ENCODE assay signal across 20 cellular contexts in the genomic region with DNA sequence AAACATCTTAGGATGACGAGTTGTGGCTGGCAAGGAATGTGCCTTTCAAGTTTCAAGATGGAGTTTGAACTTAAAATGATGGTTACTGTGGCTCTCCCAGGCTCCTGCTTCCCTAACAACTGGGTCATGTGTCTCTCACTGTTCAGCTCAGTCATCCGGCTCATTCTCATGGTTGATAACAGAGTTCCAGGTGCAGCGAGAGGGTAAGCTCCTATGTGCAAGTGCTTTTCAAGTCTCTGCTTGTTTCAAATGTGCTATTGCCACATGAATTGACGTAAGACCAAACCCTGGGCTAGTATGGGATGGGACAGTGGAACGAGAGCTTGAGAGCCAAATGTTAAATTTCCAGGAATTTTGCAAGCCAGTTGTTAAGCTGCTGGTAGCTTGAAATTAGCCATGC. TPM values are rescaled to one million over a fixed set of nuclear protein-coding genes. Genes with fewer than 3 reads are reported as not detected.
DNase-seq lines count a peak whose midpoint lies in the region; ATAC-seq, FAIRE-seq and TF ChIP-seq lines count a peak whose summit lies in the region.
"Had no signal": no experiment of that assay in that cellular context is flagged by ENCODE, and none has a peak within 500 bp of the region (broad histone marks: within the 10 kb centered on the region; RNA-seq: fewer than 3 reads in every experiment).

No MANE protein-coding gene starts in this region.

- no peaks in the 10 kb centered on the region for H3K9me3 ChIP-seq in smooth muscle cell (replicated peaks; ENCODE audit: low read depth)
- H3K9me3 ChIP-seq: colonic mucosa, heart left ventricle, psoas muscle had no signal

- TF ChIP-seq POLR2A in H54 (IDR thresholded peaks at IDR 0.05; ENCODE audit: low read depth, low read length), result no peak

- no peaks in the 10 kb centered on the region for H3K36me3 ChIP-seq in bronchial epithelial cell (ENCODE audit: control insufficient read depth, insufficient read depth, low read length)
- no peaks in the 10 kb centered on the region for H3K36me3 ChIP-seq in smooth muscle cell (ENCODE audit: low read depth)
- H3K36me3 ChIP-seq: colonic mucosa, heart left ventricle had no signal

- no peaks in the 10 kb centered on the region for H3K4me1 ChIP-seq in smooth muscle cell (ENCODE audit: low read depth)
- H3K4me1 ChIP-seq: colonic mucosa, psoas muscle had no signal

- H3K9ac ChIP-seq in smooth muscle cell (ENCODE audit: low read depth), result no peak overlapping the region

- H3K27ac ChIP-seq in smooth muscle cell (ENCODE audit: low read depth), result peak overlapping the region; percentile 72
- H3K27ac ChIP-seq: colonic mucosa, heart left ventricle, psoas muscle had no signal

- no peak overlapping the region for H3K4me2 ChIP-seq in smooth muscle cell

- H3K4me3 ChIP-seq in bronchial epithelial cell (ENCODE audit: low read depth, low read length) (no peak overlapping the region), smooth muscle cell (no peak overlapping the region)
- H3K4me3 ChIP-seq: colonic mucosa, heart left ventricle, psoas muscle had no signal

- FAIRE-seq in bronchial epithelial cell (lab: Jason Lieb, UNC), result peak; percentile 94
- FAIRE-seq in H54 (lab: Jason Lieb, UNC), result no peak
- FAIRE-seq: islet of Langerhans had no signal

- ATAC-seq in GM21786 (IDR thresholded peaks at IDR 0.05; ENCODE audit: unreplicated experiment) (no peak), GM21526 (IDR thresholded peaks at IDR 0.05; ENCODE audit: low FRiP score, unreplicated experiment) (no peak)
- ATAC-seq: stimulated activated naive B cell treated with anti-CD40 and anti-IgM and Interleukin-4, amounts not matched to agents 10 μg/mL and 1 μg/mL and 100 μg/mL, for 72 hours; T-cell had no signal

- no peaks in the 10 kb centered on the region for H3K27me3 ChIP-seq in bronchial epithelial cell (ENCODE audit: control insufficient read depth, insufficient read depth, low read length)
- H3K27me3 ChIP-seq in smooth muscle cell (ENCODE audit: low read depth), result no peaks in the 10 kb centered on the region
- H3K27me3 ChIP-seq: colonic mucosa had no signal

- no peaks in the 10 kb centered on the region for H3K79me2 ChIP-seq in smooth muscle cell (ENCODE audit: low read depth)

- TF ChIP-seq CTCF in bronchial epithelial cell (IDR thresholded peaks at IDR 0.05; ENCODE audit: insufficient read depth, low read length, severe bottlenecking) (no peak), smooth muscle cell (IDR thresholded peaks at IDR 0.05; ENCODE audit: borderline replicate concordance, insufficient read depth, poor library complexity, severe bottlenecking) (no peak)

- no peaks in the 10 kb centered on the region for H4K20me1 ChIP-seq in smooth muscle cell (ENCODE audit: low read depth)

- H3F3A ChIP-seq in smooth muscle cell (ENCODE audit: low read depth), result peaks cover 9% of the 10 kb centered on the region

- WGBS in smooth muscle cell (ENCODE audit: low lambda C conversion rate), result 71% methylated on average over 5 of the region's 5 CpGs

- no peak overlapping the region for H2AFZ ChIP-seq in smooth muscle cell (ENCODE audit: low read depth)

- DNase-seq in LHCN-M2 (ENCODE audit: low read depth) (peak; percentile 21), bronchial epithelial cell (ENCODE audit: low read depth) (peak; percentile 100), iris pigment epithelial cell (ENCODE audit: low read depth) (peak; percentile 26), smooth muscle cell (lab: John Stamatoyannopoulos, UW; ENCODE audit: unreplicated experiment) (no peak), H54 (ENCODE audit: insufficient read length, low spot score) (no peak)
- DNase-seq: activated CD4-positive, alpha-beta T cell treated with anti-CD3 and anti-CD28 coated beads, Interleukin-2, amount 10 ng/mL, durations not matched to agents 7 days and 5 days; activated naive CD4-positive, alpha-beta T cell treated with anti-CD3 and anti-CD28 coated beads, Interleukin-2, amount 50 U/mL, for 16 hours; activated T-cell treated with anti-CD3 and anti-CD28 coated beads for 4 hours; AML-193; colonic mucosa; H9; heart left ventricle; MM.1S; NCI-H187; psoas muscle; stimulated activated naive B cell treated with anti-CD40 and anti-IgM and Interleukin-4, amounts not matched to agents 10 μg/mL and 1 μg/mL and 100 μg/mL, for 72 hours; T-cell had no signal

RNA-seq across cellular contexts. Expression of a gene that starts 19.5 kb away (rescaled TPM):
- total RNA-seq in LHCN-M2 (2014; rRNA removed) (21.2 and 27.4 TPM in 2 replicates), bronchial epithelial cell (43.7 and 48.5 TPM in 2 replicates), smooth muscle cell (42.0 and 54.1 TPM in 2 replicates)
- 14.0 TPM for polyA plus RNA-seq in LHCN-M2 (2012)
- polyA plus RNA-seq in smooth muscle cell, result 5.2 and 9.1 TPM in 2 replicates

Comparison
In these comparisons a context has a peak if more than half of its experiments do, and no peak if none do; other contexts are left out.
1. DNase-seq: peak in LHCN-M2 (single experiment), bronchial epithelial cell (single experiment) and iris pigment epithelial cell (single experiment); none in smooth muscle cell (single experiment) and H54 (single experiment).